Comparison of ENCODE assay signal across 8 cellular contexts in the genomic region with DNA sequence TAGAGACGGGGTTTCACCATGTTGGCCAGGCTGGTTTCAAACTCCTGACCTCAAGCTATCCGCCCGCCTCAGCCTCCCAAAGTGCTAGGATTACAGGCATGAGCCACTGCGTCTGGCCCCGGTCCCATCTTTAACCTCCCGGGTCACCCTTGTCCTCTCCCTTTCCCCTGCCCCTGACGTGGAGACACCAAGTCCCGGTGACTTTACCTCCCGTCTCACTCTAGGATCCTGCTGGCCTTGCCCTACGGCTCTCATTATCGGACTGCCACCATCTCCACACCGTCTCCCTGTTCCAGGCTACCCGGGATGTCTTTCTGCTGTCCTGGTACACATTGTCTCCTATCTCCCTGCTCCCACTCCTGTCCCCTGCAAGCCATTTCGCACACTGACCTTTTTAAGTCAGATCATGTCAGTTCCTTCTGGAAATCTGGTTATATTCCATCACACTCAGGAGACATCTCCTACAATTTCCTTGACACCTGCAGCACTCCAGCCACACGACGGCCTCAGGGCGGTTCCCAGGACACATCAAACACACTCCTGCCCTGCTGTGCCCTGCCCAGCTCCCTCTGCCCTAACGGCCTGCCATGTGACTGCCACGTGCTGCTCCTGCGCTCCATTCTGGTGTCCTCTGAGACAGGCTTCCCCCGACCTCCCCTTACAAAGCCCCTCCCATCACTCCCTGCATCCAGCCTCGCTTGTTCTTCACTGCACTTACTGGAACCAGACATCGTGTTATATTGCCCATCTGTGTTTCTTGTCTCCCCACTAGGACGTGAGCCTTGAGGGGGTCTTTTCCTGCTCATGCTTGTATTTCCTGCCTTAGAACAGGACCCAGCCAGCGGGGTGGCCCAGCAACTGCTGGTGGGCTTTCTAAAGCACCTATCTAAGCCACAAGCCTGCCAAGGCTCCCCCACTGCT. TPM values are rescaled to one million over a fixed set of nuclear protein-coding genes. Genes with fewer than 3 reads are reported as not detected.
DNase-seq lines count a peak whose midpoint lies in the region; ATAC-seq and TF ChIP-seq lines count a peak whose summit lies in the region.

No MANE protein-coding gene starts in this region.

- H3K79me1 ChIP-seq in mesenchymal stem cell (replicated peaks; ENCODE audit: low read length, poor library complexity, severe bottlenecking), result no peaks in the 10 kb centered on the region

- TF ChIP-seq EP300 in tibial nerve (IDR thresholded peaks at IDR 0.05), result no peak

- H2BK15ac ChIP-seq in mesenchymal stem cell (ENCODE audit: low read depth, poor library complexity, severe bottlenecking), result no peak overlapping the region

- 93% methylated on average over 25 of the region's 25 CpGs for WGBS in mesenchymal stem cell
- WGBS in tibial nerve, 2 donors, result 82 to 83% methylated on average over 25 of the region's 25 CpGs

- no peak overlapping the region for H2AK5ac ChIP-seq in mesenchymal stem cell (ENCODE audit: low read length, severe bottlenecking)

- H3K23ac ChIP-seq in mesenchymal stem cell (ENCODE audit: low read length in 2 of 2), result no peak overlapping the region

- H3K4me1 Mint-ChIP-seq in activated T-cell treated with anti-CD3 and anti-CD28 coated beads, Interleukin-2, amount 50 U/mL, for 24 hours (ENCODE audit: low read depth), result peaks cover 19% of the 10 kb centered on the region
- peaks cover 31% of the 10 kb centered on the region for H3K4me1 Mint-ChIP-seq in activated naive CD8-positive, alpha-beta T cell treated with anti-CD3 and anti-CD28 coated beads, Interleukin-2, amount 10 ng/mL, durations not matched to agents 7 days and 5 days

- H3K4ac ChIP-seq in mesenchymal stem cell (ENCODE audit: low read depth in 1 of 2, low read length in 2 of 2), result no peak overlapping the region

- H3K4me3 Mint-ChIP-seq in activated T-cell treated with anti-CD3 and anti-CD28 coated beads, Interleukin-2, amount 50 U/mL, for 24 hours, result peak overlapping the region; percentile 67
- peak overlapping the region; percentile 39 for H3K4me3 Mint-ChIP-seq in activated naive CD8-positive, alpha-beta T cell treated with anti-CD3 and anti-CD28 coated beads, Interleukin-2, amount 10 ng/mL, durations not matched to agents 7 days and 5 days

- H3K4me3 ChIP-seq in mesenchymal stem cell (ENCODE audit: insufficient read depth in 1 of 2, low read depth in 1 of 2, low read length in 2 of 2) (peak overlapping the region in 1 of 2 experiments; percentile 69), tibial nerve (peak overlapping the region; percentile 28 to 56 (median 47))

- peak overlapping the region; percentile 27 for H4K91ac ChIP-seq in mesenchymal stem cell (ENCODE audit: low read length)

- no peaks in the 10 kb centered on the region for H3K36me3 Mint-ChIP-seq in activated T-cell treated with anti-CD3 and anti-CD28 coated beads, Interleukin-2, amount 50 U/mL, for 24 hours (ENCODE audit: low read depth)
- peaks cover 1% of the 10 kb centered on the region for H3K36me3 Mint-ChIP-seq in activated naive CD8-positive, alpha-beta T cell treated with anti-CD3 and anti-CD28 coated beads, Interleukin-2, amount 10 ng/mL, durations not matched to agents 7 days and 5 days

- TF ChIP-seq CTCF in tibial nerve (IDR thresholded peaks at IDR 0.05), result no peak

- H3K36me3 ChIP-seq in mesenchymal stem cell (ENCODE audit: control insufficient read depth in 1 of 2, insufficient read depth in 2 of 2, low read depth in 1 of 2, low read length in 2 of 2), result no peaks in the 10 kb centered on the region
- H3K36me3 ChIP-seq in tibial nerve, result no peaks in the 10 kb centered on the region

- H3K18ac ChIP-seq in mesenchymal stem cell (ENCODE audit: low read depth in 1 of 2, low read length in 2 of 2), result no peak overlapping the region

- H2BK120ac ChIP-seq in mesenchymal stem cell (ENCODE audit: low read depth, low read length), result no peak overlapping the region

- H2BK12ac ChIP-seq in mesenchymal stem cell (ENCODE audit: low read length in 2 of 2), result peak overlapping the region in 1 of 2 experiments; percentile 64

- H3K27me3 Mint-ChIP-seq in activated T-cell treated with anti-CD3 and anti-CD28 coated beads, Interleukin-2, amount 50 U/mL, for 24 hours, result no peaks in the 10 kb centered on the region
- H3K27me3 Mint-ChIP-seq in activated naive CD8-positive, alpha-beta T cell treated with anti-CD3 and anti-CD28 coated beads, Interleukin-2, amount 10 ng/mL, durations not matched to agents 7 days and 5 days, result no peaks in the 10 kb centered on the region

- no peaks in the 10 kb centered on the region for H3K9me3 ChIP-seq in mesenchymal stem cell (ENCODE audit: control insufficient read depth, low read length)
- H3K9me3 ChIP-seq in tibial nerve, result no peaks in the 10 kb centered on the region

- H3K9me3 Mint-ChIP-seq in activated T-cell treated with anti-CD3 and anti-CD28 coated beads, Interleukin-2, amount 50 U/mL, for 24 hours, result no peaks in the 10 kb centered on the region
- no peaks in the 10 kb centered on the region for H3K9me3 Mint-ChIP-seq in activated naive CD8-positive, alpha-beta T cell treated with anti-CD3 and anti-CD28 coated beads, Interleukin-2, amount 10 ng/mL, durations not matched to agents 7 days and 5 days

- H3K27ac ChIP-seq in mesenchymal stem cell (ENCODE audit: low read length, poor library complexity, severe bottlenecking), result no peak overlapping the region
- H3K27ac ChIP-seq in tibial nerve, result no peak overlapping the region
- H3K27ac ChIP-seq in substantia nigra (ENCODE audit: low read depth, low read length, poor library complexity, severe bottlenecking), result no peak overlapping the region

- POLR2A ChIA-PET in activated naive CD8-positive, alpha-beta T cell treated with anti-CD3 and anti-CD28 coated beads, Interleukin-2, amount 10 ng/mL, durations not matched to agents 7 days and 5 days (lab: Charles Lee), result interaction anchor here (0.8 to 1.7 kb wide), 3 partner anchors 10 to 432 kb away, joined by 4 to 8 read pairs (median 5); a partner anchor contains a TSS

- H2AFZ ChIP-seq in mesenchymal stem cell (ENCODE audit: low read depth, low read length), result no peak overlapping the region

- peak; percentile 8 for ATAC-seq in activated naive CD8-positive, alpha-beta T cell treated with anti-CD3 and anti-CD28 coated beads, Interleukin-2, amount 10 ng/mL, durations not matched to agents 7 days and 5 days (ENCODE audit: low read depth)
- ATAC-seq in HG03442 (IDR thresholded peaks at IDR 0.05; ENCODE audit: unreplicated experiment), result no peak

- H3K9ac ChIP-seq in mesenchymal stem cell (ENCODE audit: low read length), result peak overlapping the region; percentile 87

- peak overlapping the region; percentile 74 for H3K27ac Mint-ChIP-seq in activated T-cell treated with anti-CD3 and anti-CD28 coated beads, Interleukin-2, amount 50 U/mL, for 24 hours
- H3K27ac Mint-ChIP-seq in activated naive CD8-positive, alpha-beta T cell treated with anti-CD3 and anti-CD28 coated beads, Interleukin-2, amount 10 ng/mL, durations not matched to agents 7 days and 5 days, result no peak overlapping the region

- DNase-seq in activated T-cell treated with anti-CD3 and anti-CD28 coated beads, Interleukin-2, amount 50 U/mL, for 24 hours, result no peak
- no peak for DNase-seq in activated T-cell treated with anti-CD3 and anti-CD28 coated beads for 4 hours
- no peak for DNase-seq in activated naive CD8-positive, alpha-beta T cell treated with anti-CD3 and anti-CD28 coated beads, Interleukin-2, amount 10 ng/mL, durations not matched to agents 7 days and 5 days
- no peak for DNase-seq in mesenchymal stem cell
- no peak for DNase-seq in tibial nerve (ENCODE audit: low spot score in 2 of 2)
- no peak for DNase-seq in activated gamma-delta T cell treated with Interleukin-2 at 50 U/mL for 16 hours
- no peak for DNase-seq in substantia nigra (lab: John Stamatoyannopoulos, UW)

- H3K4me1 ChIP-seq in mesenchymal stem cell (ENCODE audit: control insufficient read depth, insufficient read depth, low read depth, low read length) (peaks cover 14% of the 10 kb centered on the region), tibial nerve (peaks cover 0 to 13% (median 6%) of the 10 kb centered on the region in 4 donors)

- no peak for TF ChIP-seq POLR2A in tibial nerve (IDR thresholded peaks at IDR 0.05)

- no peaks in the 10 kb centered on the region for H3K27me3 ChIP-seq in mesenchymal stem cell (ENCODE audit: control insufficient read depth in 1 of 2, insufficient read depth in 1 of 2, low read length in 2 of 2)
- no peaks in the 10 kb centered on the region for H3K27me3 ChIP-seq in tibial nerve

- H3K4me2 ChIP-seq in mesenchymal stem cell (ENCODE audit: low read length, poor library complexity, severe bottlenecking), result no peak overlapping the region

- peak overlapping the region; percentile 72 for H4K8ac ChIP-seq in mesenchymal stem cell (ENCODE audit: low read length)

- H2BK5ac ChIP-seq in mesenchymal stem cell (ENCODE audit: low read depth, low read length, poor library complexity, severe bottlenecking), result no peak overlapping the region

- peak overlapping the region in 1 of 2 experiments; percentile 28 for H3K14ac ChIP-seq in mesenchymal stem cell (ENCODE audit: low read length in 2 of 2)

RNA-seq across cellular contexts. Expression of a gene that starts 32.7 kb away (rescaled TPM):
- total RNA-seq in activated naive CD8-positive, alpha-beta T cell treated with anti-CD3 and anti-CD28 coated beads, Interleukin-2, amount 10 ng/mL, durations not matched to agents 7 days and 5 days, result not detected
- 2.3 TPM for polyA plus RNA-seq in mesenchymal stem cell (2013, experiment 1 of 2)
- 2.4 TPM for polyA plus RNA-seq in mesenchymal stem cell (2013, experiment 2 of 2)
- total RNA-seq in tibial nerve, result 1 to 10 TPM in 1 of 4 donors, under 1 TPM in 2, not detected in 1; 0.20 to 2.4 (median 0.84) TPM
